23 cellular contexts compared by ENCODE assay signal in genomic region chr22:44245438-44245837, GRCh38.
A peak's percentile ranks its signal among the peaks of the same experiment; 100 is the strongest.
DNase-seq lines count a peak whose midpoint lies in the region; ATAC-seq, FAIRE-seq and TF ChIP-seq lines count a peak whose summit lies in the region.
"Had no signal": no experiment of that assay in that cellular context is flagged by ENCODE, and none has a peak within 500 bp of the region (broad histone marks: within the 10 kb centered on the region; RNA-seq: fewer than 3 reads in every experiment).

No MANE protein-coding gene starts in this region.

- no peaks in the 10 kb centered on the region for H3K36me3 Mint-ChIP-seq in activated naive CD8-positive, alpha-beta T cell treated with anti-CD3 and anti-CD28 coated beads, Interleukin-2, amount 10 ng/mL, durations not matched to agents 7 days and 5 days
- peaks cover 2% of the 10 kb centered on the region for H3K36me3 Mint-ChIP-seq in activated naive CD8-positive, alpha-beta T cell treated with anti-CD3 and anti-CD28 coated beads for 36 hours
- H3K36me3 Mint-ChIP-seq in WTC11, result peaks cover 19% of the 10 kb centered on the region

- no peak overlapping the region for H3K27ac ChIP-seq in heart right ventricle
- H3K27ac ChIP-seq in lung (ENCODE audit: low read depth in 1 of 2, low read length in 1 of 2), result no peak overlapping the region

- H3K4me3 ChIP-seq in heart right ventricle (no peak overlapping the region), lung (no peak overlapping the region)
- H3K4me3 ChIP-seq: GM12878, GM23338, K562 had no signal

- 54 to 62% methylated on average over 7 of the region's 7 CpGs for WGBS in heart right ventricle, 2 donors
- WGBS in lung, 2 donors, result 77 to 86% methylated on average over 7 of the region's 7 CpGs

- DNase-seq in activated naive CD8-positive, alpha-beta T cell treated with anti-CD3 and anti-CD28 coated beads, Interleukin-2, amount 10 ng/mL, durations not matched to agents 7 days and 5 days, result peak; percentile 14
- DNase-seq in activated naive CD8-positive, alpha-beta T cell treated with anti-CD3 and anti-CD28 coated beads for 36 hours, result no peak
- DNase-seq in heart right ventricle (peak; percentile 46 to 54), lung (ENCODE audit: low spot score) (peak; percentile 26), HTR-8/SVneo (ENCODE audit: insufficient read length, low spot score) (no peak), WTC11 (ENCODE audit: low spot score) (no peak), OCI-M1 (lab: John Stamatoyannopoulos, UW) (no peak)
- DNase-seq: Caco-2; CD4-positive, alpha-beta T cell; DMS153; EL; NCI-H1105; NCI-H2081 treated with DMSO at 0.1 percent for 48 hours; NCI-H446 treated with DMSO at 0.1 percent for 48 hours; NK-92 treated with Interleukin-12 subunit alpha and Interleukin-12 subunit beta, amount 100 ng/mL, for 24 hours; SHP77 had no signal

- CTCF ChIA-PET in WTC11 (lab: Charles Lee), result no interaction called here

- no peak for ATAC-seq in activated naive CD8-positive, alpha-beta T cell treated with anti-CD3 and anti-CD28 coated beads, Interleukin-2, amount 10 ng/mL, durations not matched to agents 7 days and 5 days (ENCODE audit: low read depth)
- ATAC-seq in heart right ventricle (peak; percentile 73 to 92 (median 81)), lung (ENCODE audit: insufficient read depth, low FRiP score) (no peak), WTC11 (no peak), GM18909 (IDR thresholded peaks at IDR 0.05; ENCODE audit: poor library complexity, unreplicated experiment) (no peak)
- ATAC-seq: GM12878, GM23338, HCT116, K562 had no signal

- H3K27ac Mint-ChIP-seq in activated naive CD8-positive, alpha-beta T cell treated with anti-CD3 and anti-CD28 coated beads, Interleukin-2, amount 10 ng/mL, durations not matched to agents 7 days and 5 days, result no peak overlapping the region
- H3K27ac Mint-ChIP-seq in activated naive CD8-positive, alpha-beta T cell treated with anti-CD3 and anti-CD28 coated beads for 36 hours, result no peak overlapping the region
- no peak overlapping the region for H3K27ac Mint-ChIP-seq in WTC11
- H3K27ac Mint-ChIP-seq: CD4-positive, alpha-beta T cell; GM23338 had no signal

- H3K27me3 Mint-ChIP-seq in activated naive CD8-positive, alpha-beta T cell treated with anti-CD3 and anti-CD28 coated beads, Interleukin-2, amount 10 ng/mL, durations not matched to agents 7 days and 5 days, result peaks cover 23% of the 10 kb centered on the region
- peaks cover 9% of the 10 kb centered on the region for H3K27me3 Mint-ChIP-seq in activated naive CD8-positive, alpha-beta T cell treated with anti-CD3 and anti-CD28 coated beads for 36 hours
- no peaks in the 10 kb centered on the region for H3K27me3 Mint-ChIP-seq in WTC11 (ENCODE audit: low read depth)

- POLR2A ChIA-PET in activated naive CD8-positive, alpha-beta T cell treated with anti-CD3 and anti-CD28 coated beads, Interleukin-2, amount 10 ng/mL, durations not matched to agents 7 days and 5 days (lab: Charles Lee), result no interaction called here
- POLR2A ChIA-PET in WTC11 (lab: Charles Lee), result interaction anchor here (0.6 kb wide), 1 partner anchor 40 kb away, joined by 3 read pairs; no protein-coding TSS in a partner anchor

- intact Hi-C loops in heart right ventricle (cut with DNase I), result no loop called here

- no peak overlapping the region for H3K4me3 Mint-ChIP-seq in activated naive CD8-positive, alpha-beta T cell treated with anti-CD3 and anti-CD28 coated beads, Interleukin-2, amount 10 ng/mL, durations not matched to agents 7 days and 5 days
- no peak overlapping the region for H3K4me3 Mint-ChIP-seq in activated naive CD8-positive, alpha-beta T cell treated with anti-CD3 and anti-CD28 coated beads for 36 hours
- no peak overlapping the region for H3K4me3 Mint-ChIP-seq in WTC11
- H3K4me3 Mint-ChIP-seq: CD4-positive, alpha-beta T cell; GM23338 had no signal

- H3K27me3 ChIP-seq in heart right ventricle (peaks cover 0 to 14% (median 5%) of the 10 kb centered on the region in 7 donors), lung (ENCODE audit: control insufficient read depth, insufficient read depth) (no peaks in the 10 kb centered on the region)

- TF ChIP-seq CTCF in heart right ventricle (IDR thresholded peaks at IDR 0.05) (no peak), lung (IDR thresholded peaks at IDR 0.05; ENCODE audit: control extremely low read depth, extremely low read depth) (no peak), WTC11 (IDR thresholded peaks at IDR 0.05) (no peak)

- no peaks in the 10 kb centered on the region for H3K4me1 Mint-ChIP-seq in activated naive CD8-positive, alpha-beta T cell treated with anti-CD3 and anti-CD28 coated beads, Interleukin-2, amount 10 ng/mL, durations not matched to agents 7 days and 5 days
- H3K4me1 Mint-ChIP-seq in activated naive CD8-positive, alpha-beta T cell treated with anti-CD3 and anti-CD28 coated beads for 36 hours, result no peaks in the 10 kb centered on the region
- H3K4me1 Mint-ChIP-seq in WTC11, result no peaks in the 10 kb centered on the region
- H3K4me1 Mint-ChIP-seq: GM23338 had no signal

- FAIRE-seq in HTR-8/SVneo (lab: Jason Lieb, UNC), result no peak
- FAIRE-seq: A204.1, GM12878, K562, RCC 7860 had no signal

- H3K9me3 Mint-ChIP-seq in activated naive CD8-positive, alpha-beta T cell treated with anti-CD3 and anti-CD28 coated beads, Interleukin-2, amount 10 ng/mL, durations not matched to agents 7 days and 5 days, result peaks cover 8% of the 10 kb centered on the region
- peaks cover 4% of the 10 kb centered on the region for H3K9me3 Mint-ChIP-seq in activated naive CD8-positive, alpha-beta T cell treated with anti-CD3 and anti-CD28 coated beads for 36 hours
- peaks cover 19% of the 10 kb centered on the region for H3K9me3 Mint-ChIP-seq in WTC11

- no peaks in the 10 kb centered on the region for H3K36me3 ChIP-seq in heart right ventricle
- no peaks in the 10 kb centered on the region for H3K36me3 ChIP-seq in lung (ENCODE audit: control insufficient read depth in 2 of 2, insufficient read depth in 2 of 2, low read length in 2 of 2)

- peaks cover 0 to 5% (median 0%) of the 10 kb centered on the region in 9 donors for H3K4me1 ChIP-seq in heart right ventricle
- no peaks in the 10 kb centered on the region for H3K4me1 ChIP-seq in lung (ENCODE audit: control insufficient read depth in 2 of 2, insufficient read depth in 2 of 2, low read length in 2 of 2)
- H3K4me1 ChIP-seq: Caco-2 had no signal

- peaks cover 0 to 23% (median 9%) of the 10 kb centered on the region in 11 donors for H3K9me3 ChIP-seq in heart right ventricle
- H3K9me3 ChIP-seq in lung (ENCODE audit: control insufficient read depth in 2 of 2, insufficient read depth in 1 of 2, low read length in 1 of 2), result peaks cover 0 to 6% of the 10 kb centered on the region in 2 donors
- H3K9me3 ChIP-seq: Caco-2 had no signal

TF ChIP-seq in WTC11, 78 proteins besides CTCF, POLR2A, EP300 and RAD21:
- TF ChIP-seq, protein P1, sequence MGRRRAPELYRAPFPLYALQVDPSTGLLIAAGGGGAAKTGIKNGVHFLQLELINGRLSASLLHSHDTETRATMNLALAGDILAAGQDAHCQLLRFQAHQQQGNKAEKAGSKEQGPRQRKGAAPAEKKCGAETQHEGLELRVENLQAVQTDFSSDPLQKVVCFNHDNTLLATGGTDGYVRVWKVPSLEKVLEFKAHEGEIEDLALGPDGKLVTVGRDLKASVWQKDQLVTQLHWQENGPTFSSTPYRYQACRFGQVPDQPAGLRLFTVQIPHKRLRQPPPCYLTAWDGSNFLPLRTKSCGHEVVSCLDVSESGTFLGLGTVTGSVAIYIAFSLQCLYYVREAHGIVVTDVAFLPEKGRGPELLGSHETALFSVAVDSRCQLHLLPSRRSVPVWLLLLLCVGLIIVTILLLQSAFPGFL (CRISPR knock-in tag; IDR thresholded peaks at IDR 0.05; ENCODE audit: borderline replicate concordance), result no peak

Comparison
In these comparisons a context has a peak if more than half of its experiments do, and no peak if none do; other contexts are left out.
1. DNase-seq: peak in activated naive CD8-positive, alpha-beta T cell treated with anti-CD3 and anti-CD28 coated beads, Interleukin-2, amount 10 ng/mL, durations not matched to agents 7 days and 5 days (single experiment), heart right ventricle (2 of 2) and lung (single experiment); none in activated naive CD8-positive, alpha-beta T cell treated with anti-CD3 and anti-CD28 coated beads for 36 hours (single experiment), HTR-8/SVneo (single experiment), WTC11 (single experiment) and OCI-M1 (single experiment).
2. ATAC-seq: peak in heart right ventricle (8 of 8); none in activated naive CD8-positive, alpha-beta T cell treated with anti-CD3 and anti-CD28 coated beads, Interleukin-2, amount 10 ng/mL, durations not matched to agents 7 days and 5 days (single experiment), lung (single experiment), WTC11 (single experiment) and GM18909 (single experiment).